In genomic region chr22:23020659-23021293, GRCh38 we compare ENCODE assay signal across 1 cellular context.
TF ChIP-seq lines count a peak whose summit lies in the region.

No MANE protein-coding gene starts in this region.

TF ChIP-seq in K562, 482 proteins besides CTCF, POLR2A, EP300 and RAD21 (continues in another document):
- TF ChIP-seq CUX1 (CRISPR knock-in tag; IDR thresholded peaks at IDR 0.05) = no peak
- 0 out of 2 replicates have a peak, but pooled peaks have one; percentile 36 for TF ChIP-seq KAT7 (CRISPR knock-in tag; IDR thresholded peaks at IDR 0.05; ENCODE audit: borderline replicate concordance)
- TF ChIP-seq ZNF3 (CRISPR knock-in tag; IDR thresholded peaks at IDR 0.05) = no peak
- no peak for TF ChIP-seq NCOR1 (IDR thresholded peaks at IDR 0.05)
- TF ChIP-seq TAL1 (IDR thresholded peaks at IDR 0.05) = no peak
- no peak for TF ChIP-seq ZNF76 (CRISPR knock-in tag; IDR thresholded peaks at IDR 0.05; ENCODE audit: borderline replicate concordance)
- TF ChIP-seq ZNF586 (CRISPR knock-in tag; conservative IDR thresholded peaks at IDR 0.05) = no peak
- TF ChIP-seq GATAD2B (IDR thresholded peaks at IDR 0.05; ENCODE audit: borderline replicate concordance) = no peak
- TF ChIP-seq GATAD2A (IDR thresholded peaks at IDR 0.05) = no peak
- TF ChIP-seq TEAD2 (tag; IDR thresholded peaks at IDR 0.05) = no peak
- TF ChIP-seq ARID3B (CRISPR knock-in tag; IDR thresholded peaks at IDR 0.05; ENCODE audit: borderline replicate concordance) = no peak
- TF ChIP-seq L3MBTL2 (IDR thresholded peaks at IDR 0.05) = no peak
- TF ChIP-seq CAMTA2 (CRISPR knock-in tag; conservative IDR thresholded peaks at IDR 0.05) = no peak
- TF ChIP-seq ZFX (CRISPR knock-in tag; IDR thresholded peaks at IDR 0.05) = no peak
- TF ChIP-seq KAT2B (IDR thresholded peaks at IDR 0.05; ENCODE audit: low read depth, low read length) = no peak
- TF ChIP-seq PCBP2 (IDR thresholded peaks at IDR 0.05; ENCODE audit: low read depth, low read length, poor library complexity, severe bottlenecking) = no peak
- TF ChIP-seq RERE (CRISPR knock-in tag; IDR thresholded peaks at IDR 0.05; ENCODE audit: borderline replicate concordance) = peak; percentile 54; the same call in 1 of the 2 replicates
- 0 out of 2 replicates have a peak, but pooled peaks have one; percentile 55 for TF ChIP-seq AFF4 (CRISPR knock-in tag; IDR thresholded peaks at IDR 0.05)
- no peak for TF ChIP-seq FUS (optimal IDR thresholded peaks at IDR 0.05; ENCODE audit: low read depth, low read length)
- TF ChIP-seq ZNF134 (CRISPR knock-in tag; conservative IDR thresholded peaks at IDR 0.05) = no peak
- TF ChIP-seq UBTF (IDR thresholded peaks at IDR 0.05; ENCODE audit: borderline replicate concordance in 1 of 2, low read depth in 2 of 2, low read length in 2 of 2) = 0 out of 4 replicates have a peak, but pooled peaks of 1 of the 2 experiments have one; percentile 49
- no peak for TF ChIP-seq HMGN3 (IDR thresholded peaks at IDR 0.05; ENCODE audit: borderline replicate concordance, extremely low read depth, insufficient read length, low read depth, low read length)
- TF ChIP-seq ZNF407 (IDR thresholded peaks at IDR 0.05; ENCODE audit: low read depth) = no peak
- no peak for TF ChIP-seq FOXK1 (CRISPR knock-in tag; IDR thresholded peaks at IDR 0.05; ENCODE audit: borderline replicate concordance)
- no peak for TF ChIP-seq CREB1 (IDR thresholded peaks at IDR 0.05)
- TF ChIP-seq CREB1 (CRISPR knock-in tag; IDR thresholded peaks at IDR 0.05) = 0 out of 2 replicates have a peak, but pooled peaks have one; percentile 33
- TF ChIP-seq ZNF184 (CRISPR knock-in tag; IDR thresholded peaks at IDR 0.05) = no peak
